In the genomic region with DNA sequence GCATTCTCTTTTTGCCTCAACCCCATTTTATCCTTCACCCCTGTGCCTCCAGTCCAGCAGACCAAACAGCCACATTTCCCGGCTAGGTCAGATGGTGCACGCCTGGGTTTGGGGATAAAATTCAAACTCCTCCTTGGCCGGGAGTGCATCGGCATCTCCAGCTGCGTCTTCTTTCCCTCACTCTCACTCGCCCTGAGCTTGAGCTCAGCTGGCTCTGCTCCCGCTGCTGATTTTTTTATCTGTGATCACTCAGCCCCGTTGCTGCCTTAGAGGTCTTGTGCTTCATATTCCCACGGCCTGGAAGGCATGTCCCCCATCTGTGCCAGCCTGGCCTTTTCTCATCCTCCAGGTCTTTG, we compare ENCODE assay signal across 2 cellular contexts.
TF ChIP-seq lines count a peak whose summit lies in the region.

No MANE protein-coding gene starts in this region.

TF ChIP-seq in SK-N-SH, 30 proteins besides CTCF, POLR2A, EP300 and RAD21 (continued from another document):
- TF ChIP-seq USF1 (IDR thresholded peaks at IDR 0.05; ENCODE audit: borderline replicate concordance, low read depth) = no peak
- TF ChIP-seq TAF1 (IDR thresholded peaks at IDR 0.05; ENCODE audit: borderline replicate concordance, low read depth, low read length) = no peak
- TF ChIP-seq, protein P1, sequence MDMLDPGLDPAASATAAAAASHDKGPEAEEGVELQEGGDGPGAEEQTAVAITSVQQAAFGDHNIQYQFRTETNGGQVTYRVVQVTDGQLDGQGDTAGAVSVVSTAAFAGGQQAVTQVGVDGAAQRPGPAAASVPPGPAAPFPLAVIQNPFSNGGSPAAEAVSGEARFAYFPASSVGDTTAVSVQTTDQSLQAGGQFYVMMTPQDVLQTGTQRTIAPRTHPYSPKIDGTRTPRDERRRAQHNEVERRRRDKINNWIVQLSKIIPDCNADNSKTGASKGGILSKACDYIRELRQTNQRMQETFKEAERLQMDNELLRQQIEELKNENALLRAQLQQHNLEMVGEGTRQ (IDR thresholded peaks at IDR 0.05; ENCODE audit: borderline replicate concordance, low read depth, low read length) = no peak
- no peak for TF ChIP-seq NRF1 (IDR thresholded peaks at IDR 0.05; ENCODE audit: low read depth, low read length)
- TF ChIP-seq RFX5 (IDR thresholded peaks at IDR 0.05; ENCODE audit: low read length) = no peak
- no peak for TF ChIP-seq FOXM1 (IDR thresholded peaks at IDR 0.05; ENCODE audit: low read depth)
- TF ChIP-seq GABPA (IDR thresholded peaks at IDR 0.05; ENCODE audit: low read depth) = no peak
- TF ChIP-seq POLR2AphosphoS5 (IDR thresholded peaks at IDR 0.05; ENCODE audit: low read depth, low read length) = no peak
- TF ChIP-seq NFIC (IDR thresholded peaks at IDR 0.05; ENCODE audit: borderline replicate concordance) = no peak
- no peak for TF ChIP-seq MEF2A (IDR thresholded peaks at IDR 0.05; ENCODE audit: borderline replicate concordance, low read depth)
- TF ChIP-seq FOSL2 (IDR thresholded peaks at IDR 0.05; ENCODE audit: borderline replicate concordance, low read depth) = no peak
- no peak for TF ChIP-seq GATA2 (CRISPR knock-in tag; IDR thresholded peaks at IDR 0.05)

TF ChIP-seq in SK-N-SH treated with all-trans-retinoic acid at 6 μM for 48 hours, 23 proteins besides CTCF, POLR2A, EP300 and RAD21 (continued from another document):
- TF ChIP-seq, protein P2, sequence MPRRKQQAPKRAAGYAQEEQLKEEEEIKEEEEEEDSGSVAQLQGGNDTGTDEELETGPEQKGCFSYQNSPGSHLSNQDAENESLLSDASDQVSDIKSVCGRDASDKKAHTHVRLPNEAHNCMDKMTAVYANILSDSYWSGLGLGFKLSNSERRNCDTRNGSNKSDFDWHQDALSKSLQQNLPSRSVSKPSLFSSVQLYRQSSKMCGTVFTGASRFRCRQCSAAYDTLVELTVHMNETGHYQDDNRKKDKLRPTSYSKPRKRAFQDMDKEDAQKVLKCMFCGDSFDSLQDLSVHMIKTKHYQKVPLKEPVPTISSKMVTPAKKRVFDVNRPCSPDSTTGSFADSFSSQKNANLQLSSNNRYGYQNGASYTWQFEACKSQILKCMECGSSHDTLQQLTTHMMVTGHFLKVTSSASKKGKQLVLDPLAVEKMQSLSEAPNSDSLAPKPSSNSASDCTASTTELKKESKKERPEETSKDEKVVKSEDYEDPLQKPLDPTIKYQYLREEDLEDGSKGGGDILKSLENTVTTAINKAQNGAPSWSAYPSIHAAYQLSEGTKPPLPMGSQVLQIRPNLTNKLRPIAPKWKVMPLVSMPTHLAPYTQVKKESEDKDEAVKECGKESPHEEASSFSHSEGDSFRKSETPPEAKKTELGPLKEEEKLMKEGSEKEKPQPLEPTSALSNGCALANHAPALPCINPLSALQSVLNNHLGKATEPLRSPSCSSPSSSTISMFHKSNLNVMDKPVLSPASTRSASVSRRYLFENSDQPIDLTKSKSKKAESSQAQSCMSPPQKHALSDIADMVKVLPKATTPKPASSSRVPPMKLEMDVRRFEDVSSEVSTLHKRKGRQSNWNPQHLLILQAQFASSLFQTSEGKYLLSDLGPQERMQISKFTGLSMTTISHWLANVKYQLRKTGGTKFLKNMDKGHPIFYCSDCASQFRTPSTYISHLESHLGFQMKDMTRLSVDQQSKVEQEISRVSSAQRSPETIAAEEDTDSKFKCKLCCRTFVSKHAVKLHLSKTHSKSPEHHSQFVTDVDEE (CRISPR knock-in tag; IDR thresholded peaks at IDR 0.05) = no peak
- no peak for TF ChIP-seq ZNF70 (CRISPR knock-in tag; IDR thresholded peaks at IDR 0.05)
- TF ChIP-seq, protein P3, sequence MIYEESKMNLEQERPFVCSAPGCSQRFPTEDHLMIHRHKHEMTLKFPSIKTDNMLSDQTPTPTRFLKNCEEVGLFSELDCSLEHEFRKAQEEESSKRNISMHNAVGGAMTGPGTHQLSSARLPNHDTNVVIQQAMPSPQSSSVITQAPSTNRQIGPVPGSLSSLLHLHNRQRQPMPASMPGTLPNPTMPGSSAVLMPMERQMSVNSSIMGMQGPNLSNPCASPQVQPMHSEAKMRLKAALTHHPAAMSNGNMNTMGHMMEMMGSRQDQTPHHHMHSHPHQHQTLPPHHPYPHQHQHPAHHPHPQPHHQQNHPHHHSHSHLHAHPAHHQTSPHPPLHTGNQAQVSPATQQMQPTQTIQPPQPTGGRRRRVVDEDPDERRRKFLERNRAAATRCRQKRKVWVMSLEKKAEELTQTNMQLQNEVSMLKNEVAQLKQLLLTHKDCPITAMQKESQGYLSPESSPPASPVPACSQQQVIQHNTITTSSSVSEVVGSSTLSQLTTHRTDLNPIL (CRISPR knock-in tag; IDR thresholded peaks at IDR 0.05; ENCODE audit: low read depth) = no peak
- no peak for TF ChIP-seq TCF4 (CRISPR knock-in tag; IDR thresholded peaks at IDR 0.05; ENCODE audit: borderline replicate concordance)
- TF ChIP-seq RARB (CRISPR knock-in tag; IDR thresholded peaks at IDR 0.05) = no peak
- TF ChIP-seq BACH2 (CRISPR knock-in tag; IDR thresholded peaks at IDR 0.05; ENCODE audit: borderline replicate concordance) = no peak
- TF ChIP-seq OSR1 (CRISPR knock-in tag; IDR thresholded peaks at IDR 0.05) = no peak
